In genomic region chr16:65116216-65116615, GRCh38 we compare ENCODE assay signal across 13 cellular contexts. TPM values are rescaled to one million over a fixed set of nuclear protein-coding genes. Genes with fewer than 3 reads are reported as not detected.
DNase-seq lines count a peak whose midpoint lies in the region; ATAC-seq and TF ChIP-seq lines count a peak whose summit lies in the region.
"Had no signal": no experiment of that assay in that cellular context is flagged by ENCODE, and none has a peak within 500 bp of the region (broad histone marks: within the 10 kb centered on the region; RNA-seq: fewer than 3 reads in every experiment).

No MANE protein-coding gene starts in this region.

- WGBS in mesodermal cell (ENCODE audit: insufficient coverage in 2 of 2), 2 experiments: 70% methylated on average over 2 of the region's 4 CpGs; no CpG with 5 or more reads in 1 of the 2 experiments

- H3K36me3 Mint-ChIP-seq in type B pancreatic cell: peaks cover 35% of the 10 kb centered on the region

- no peak for ATAC-seq in GM19328 (IDR thresholded peaks at IDR 0.05; ENCODE audit: unreplicated experiment)

- H3K36me3 ChIP-seq in SJSA1: peaks cover 17% of the 10 kb centered on the region
- H3K36me3 ChIP-seq in mesodermal cell (ENCODE audit: control insufficient read depth, insufficient read depth, low read length): peaks cover 82% of the 10 kb centered on the region
- peaks cover 64% of the 10 kb centered on the region for H3K36me3 ChIP-seq in A673 (ENCODE audit: insufficient read depth, low read length, poor library complexity, severe bottlenecking)

- intact Hi-C loops in A673 (cut with micrococcal nuclease; ENCODE audit: unreplicated experiment): loop anchor here (5.0 to 10.0 kb wide), 6 partner anchors 124 to 1751 kb away; no protein-coding TSS in a partner anchor

- H3K27ac Mint-ChIP-seq in type B pancreatic cell: no peak overlapping the region

- BruUV-seq in A673 (replicated peaks; lab: Mats Ljungman, UMichigan): no TSS peak

- no peaks in the 10 kb centered on the region for H3K9me3 Mint-ChIP-seq in type B pancreatic cell

- H3K27me3 Mint-ChIP-seq in type B pancreatic cell: peaks cover 39% of the 10 kb centered on the region

- TF ChIP-seq CTCF in coronary artery (IDR thresholded peaks at IDR 0.05): no peak
- TF ChIP-seq CTCF in type B pancreatic cell (conservative IDR thresholded peaks at IDR 0.05): no peak
- TF ChIP-seq CTCF in A673 (conservative IDR thresholded peaks at IDR 0.05; ENCODE audit: low read depth, low read length): no peak

- POLR2A ChIA-PET in A673 (lab: Charles Lee; ENCODE audit: low non-redundant PET): interaction anchor here (0.5 kb wide), 1 partner anchor 94 kb away, joined by 3 read pairs; no protein-coding TSS in a partner anchor

- no peak for DNase-seq in SJSA1 (ENCODE audit: low read depth in 1 of 2, low spot score in 2 of 2)
- no peak for DNase-seq in coronary artery (ENCODE audit: low spot score)
- DNase-seq in type B pancreatic cell (ENCODE audit: extremely low spot score, unreplicated experiment): no peak
- DNase-seq in CD1c-positive myeloid dendritic cell (ENCODE audit: extremely low spot score): no peak
- no peak for DNase-seq in A673 (ENCODE audit: low spot score)
- DNase-seq: H7, MM.1S, NCI-H1105 treated with DMSO at 0.1 percent for 48 hours, NCI-H187, NCI-H748 treated with DMSO at 0.1 percent for 48 hours, SIG-M5 had no signal

- H3K27ac ChIP-seq in SJSA1: peak overlapping the region; percentile 6
- H3K27ac ChIP-seq in coronary artery: peak overlapping the region in 1 of 2 donors; percentile 6
- H3K27ac ChIP-seq in mesodermal cell (ENCODE audit: low read depth, low read length, severe bottlenecking): no peak overlapping the region
- no peak overlapping the region for H3K27ac ChIP-seq in A673 (ENCODE audit: low read depth, low read length, poor library complexity, severe bottlenecking)

- CTCF ChIA-PET in A673 (lab: Charles Lee): no interaction called here

- H3K27me3 ChIP-seq in SJSA1 (replicated peaks) (no peaks in the 10 kb centered on the region), A673 (replicated peaks; ENCODE audit: insufficient read depth, low read depth, low read length, poor library complexity) (no peaks in the 10 kb centered on the region)

- no peaks in the 10 kb centered on the region for H3K9me3 ChIP-seq in SJSA1 (replicated peaks)
- H3K9me3 ChIP-seq in mesodermal cell (ENCODE audit: control insufficient read depth, low read length): no peaks in the 10 kb centered on the region
- H3K9me3 ChIP-seq in A673 (ENCODE audit: low read depth, low read length, poor library complexity, severe bottlenecking): no peaks in the 10 kb centered on the region

- H3K4me1 ChIP-seq in SJSA1 (replicated peaks) (peaks cover 42% of the 10 kb centered on the region), mesodermal cell (ENCODE audit: control insufficient read depth, insufficient read depth, low read length, poor library complexity, severe bottlenecking) (peaks cover 30% of the 10 kb centered on the region), A673 (ENCODE audit: insufficient read depth, low read length, poor library complexity, severe bottlenecking) (peaks cover 33% of the 10 kb centered on the region)

- peak overlapping the region; percentile 51 for H3K4me3 Mint-ChIP-seq in type B pancreatic cell

- no peak overlapping the region for H3K4me3 ChIP-seq in SJSA1
- H3K4me3 ChIP-seq in coronary artery: peak overlapping the region; percentile 28
- H3K4me3 ChIP-seq in mesodermal cell (ENCODE audit: extremely low read depth, insufficient read depth, low read length, poor library complexity, severe bottlenecking): peak overlapping the region; percentile 23
- H3K4me3 ChIP-seq in A673 (ENCODE audit: low read depth, low read length, poor library complexity, severe bottlenecking): no peak overlapping the region

- H3K4me1 Mint-ChIP-seq in type B pancreatic cell (ENCODE audit: unreplicated experiment): peaks cover 39% of the 10 kb centered on the region

RNA-seq across cellular contexts. Expression of gene CDH11, which starts 5.6 kb away (rescaled TPM):
- total RNA-seq in SJSA1 (2014; rRNA removed; shearing (Covaris generic)): 107 and 113 TPM in 2 replicates
- 488 TPM for polyA plus RNA-seq in mesodermal cell (2013, experiment 1 of 2)
- polyA plus RNA-seq in mesodermal cell (2013, experiment 2 of 2): 420 TPM
- total RNA-seq in type B pancreatic cell (ENCODE audit: low replicate concordance) (34.5 and 287 TPM in 2 replicates), A673 (2021) (297 and 319 TPM in 2 replicates)

Comparison
In these comparisons a context has a peak if more than half of its experiments do, and no peak if none do; other contexts are left out.
1. H3K4me3 ChIP-seq: peak in coronary artery (single experiment) and mesodermal cell (single experiment); none in SJSA1 (single experiment) and A673 (single experiment).